18 cellular contexts compared by ENCODE assay signal in genomic region chr2:39851251-39851650, GRCh38.
DNase-seq lines count a peak whose midpoint lies in the region; ATAC-seq, FAIRE-seq and TF ChIP-seq lines count a peak whose summit lies in the region.
"Had no signal": no experiment of that assay in that cellular context is flagged by ENCODE, and none has a peak within 500 bp of the region (broad histone marks: within the 10 kb centered on the region; RNA-seq: fewer than 3 reads in every experiment).

No MANE protein-coding gene starts in this region.

- no peaks in the 10 kb centered on the region for H4K20me1 ChIP-seq in GM23338 (replicated peaks; ENCODE audit: insufficient read depth)
- no peaks in the 10 kb centered on the region for H4K20me1 ChIP-seq in keratinocyte (ENCODE audit: control insufficient read depth, extremely low read depth, insufficient read depth, low read length)

- TF ChIP-seq CTCF in AG10803 (conservative IDR thresholded peaks at IDR 0.05; ENCODE audit: low read length), result no peak
- no peak for TF ChIP-seq CTCF in GM23338 (conservative IDR thresholded peaks at IDR 0.05; ENCODE audit: low read depth in 2 of 2)
- no peak for TF ChIP-seq CTCF in keratinocyte (optimal IDR thresholded peaks at IDR 0.05 in 1 of 3, IDR thresholded peaks at IDR 0.05 in 1 of 3, conservative IDR thresholded peaks at IDR 0.05 in 1 of 3; ENCODE audit: extremely low read depth in 1 of 3, insufficient read depth in 2 of 3, low read length in 3 of 3)
- TF ChIP-seq CTCF in ascending aorta (IDR thresholded peaks at IDR 0.05), result no peak

- intact Hi-C loops in ascending aorta (cut with DNase I), result no loop called here

- ATAC-seq in GM23338 (no peak), HG03354 (IDR thresholded peaks at IDR 0.05; ENCODE audit: poor library complexity, severe bottlenecking, unreplicated experiment) (no peak)

- H3K4me1 ChIP-seq in GM23338 (ENCODE audit: insufficient read depth) (peaks cover 12% of the 10 kb centered on the region), keratinocyte (ENCODE audit: control insufficient read depth, extremely low read depth, insufficient read depth, low read length) (no peaks in the 10 kb centered on the region), ascending aorta (no peaks in the 10 kb centered on the region)

- no peaks in the 10 kb centered on the region for H3K9me3 Mint-ChIP-seq in GM23338
- H3K9me3 Mint-ChIP-seq: activated T-helper 2 cell treated with anti-CD3 and anti-CD28 coated beads, Interferon-gamma antibody, Interleukin-2, Interleukin-4, amounts not matched to agents 10 μg/mL and 5 μg/mL and 100 μg/mL, durations not matched to agents 14 hours and 24 hours and 36 hours had no signal

- peak; percentile 89 for DNase-seq in AG10803 (ENCODE audit: low read depth)
- DNase-seq in GM23338 (ENCODE audit: low spot score), result no peak
- peak; percentile 24 for DNase-seq in NCI-H146 treated with DMSO at 0.1 percent for 48 hours (lab: John Stamatoyannopoulos, UW; ENCODE audit: unreplicated experiment)
- DNase-seq in keratinocyte (ENCODE audit: low read depth, low spot score), result no peak
- DNase-seq in NCI-H1417 treated with DMSO at 0.1 percent for 48 hours (lab: John Stamatoyannopoulos, UW), result no peak
- DNase-seq in ascending aorta (ENCODE audit: low spot score in 2 of 2), result no peak
- no peak for DNase-seq in AG08396 (ENCODE audit: low spot score)
- DNase-seq: activated CD4-positive, alpha-beta T cell treated with anti-CD3 and anti-CD28 coated beads, Interleukin-2, amount 50 U/mL, for 1 hour; Karpas-422; NCI-H2171 treated with DMSO at 0.1 percent for 48 hours; PC-9; T-helper 1 cell had no signal

- H3F3A ChIP-seq in GM23338 (replicated peaks; ENCODE audit: low read depth), result no peaks in the 10 kb centered on the region

- peaks cover 21% of the 10 kb centered on the region; the same call in 2 of the 3 replicates for H3K4me1 Mint-ChIP-seq in GM23338

- H3K79me2 ChIP-seq in GM23338 (replicated peaks; ENCODE audit: insufficient read depth) (no peaks in the 10 kb centered on the region), keratinocyte (ENCODE audit: control insufficient read depth, insufficient read depth, low read length) (no peaks in the 10 kb centered on the region)

- no peak overlapping the region for H3K9ac ChIP-seq in keratinocyte (ENCODE audit: control insufficient read depth, extremely low read depth, insufficient read depth, low read length)

- H3K9me3 ChIP-seq in keratinocyte (ENCODE audit: control insufficient read depth, low read depth, low read length), result no peaks in the 10 kb centered on the region
- H3K9me3 ChIP-seq in ascending aorta, result no peaks in the 10 kb centered on the region
- H3K9me3 ChIP-seq: ovary had no signal

- H3K36me3 ChIP-seq in GM23338 (ENCODE audit: insufficient read depth) (no peaks in the 10 kb centered on the region), keratinocyte (ENCODE audit: control insufficient read depth in 2 of 2, extremely low read depth in 1 of 2, insufficient read depth in 2 of 2, low read length in 2 of 2) (no peaks in the 10 kb centered on the region), ascending aorta (no peaks in the 10 kb centered on the region)
- H3K36me3 ChIP-seq: cardiac muscle cell, ovary had no signal

- no peaks in the 10 kb centered on the region for H3K36me3 Mint-ChIP-seq in GM23338 (ENCODE audit: low read depth)

- no peak overlapping the region for H3K4me3 Mint-ChIP-seq in GM23338

- H3K9me1 ChIP-seq in keratinocyte (ENCODE audit: control insufficient read depth, extremely low read depth, insufficient read depth, low read length), result no peaks in the 10 kb centered on the region

- no peak overlapping the region for H3K27ac ChIP-seq in GM23338 (ENCODE audit: low read depth)
- H3K27ac ChIP-seq in keratinocyte (ENCODE audit: control insufficient read depth, insufficient read depth, low read length), result no peak overlapping the region
- no peak overlapping the region for H3K27ac ChIP-seq in ascending aorta
- H3K27ac ChIP-seq: cardiac muscle cell, ovary, PC-9 had no signal

- no peak for FAIRE-seq in keratinocyte (lab: Jason Lieb, UNC)
- FAIRE-seq: endothelial cell of umbilical vein had no signal

- H3K9me2 ChIP-seq in GM23338 (ENCODE audit: insufficient read depth), result no peaks in the 10 kb centered on the region

- H3K27me3 Mint-ChIP-seq in GM23338 (ENCODE audit: insufficient read depth, low read depth, poor library complexity), result peaks cover 2% of the 10 kb centered on the region

- H3K4me3 ChIP-seq in AG10803 (ENCODE audit: low read length) (no peak overlapping the region), GM23338 (no peak overlapping the region), keratinocyte (ENCODE audit: control insufficient read depth in 2 of 3, extremely low read depth in 1 of 3, insufficient read depth in 2 of 3, low read depth in 1 of 3, low read length in 3 of 3) (no peak overlapping the region), ascending aorta (no peak overlapping the region)
- H3K4me3 ChIP-seq: cardiac muscle cell, lung, ovary, PC-9 had no signal

- H3K4me2 ChIP-seq in GM23338 (0 out of 2 replicates have a peak overlapping the region, but pooled peaks have one; percentile 25), keratinocyte (ENCODE audit: control insufficient read depth, extremely low read depth, insufficient read depth, low read depth, low read length) (peak overlapping the region; percentile 13)
- H3K4me2 ChIP-seq: PC-9 had no signal

- H2AFZ ChIP-seq in GM23338 (peak overlapping the region; percentile 72), keratinocyte (ENCODE audit: control insufficient read depth, low read length) (no peak overlapping the region)
- H2AFZ ChIP-seq: PC-9 had no signal

- dilution Hi-C loops in keratinocyte (cut with MboI; ENCODE audit: extremely low pct_ligation_motif_present, low sequenced_read_pairs), result no loop called here

- H3K27ac Mint-ChIP-seq in GM23338, result no peak overlapping the region
- H3K27ac Mint-ChIP-seq: activated T-helper 2 cell treated with anti-CD3 and anti-CD28 coated beads, Interferon-gamma antibody, Interleukin-2, Interleukin-4, amounts not matched to agents 10 μg/mL and 5 μg/mL and 100 μg/mL, durations not matched to agents 14 hours and 24 hours and 36 hours had no signal

- H3K27me3 ChIP-seq in GM23338 (ENCODE audit: insufficient read depth) (no peaks in the 10 kb centered on the region), keratinocyte (ENCODE audit: control insufficient read depth, extremely low read depth, insufficient read depth, low read length) (no peaks in the 10 kb centered on the region), ascending aorta (no peaks in the 10 kb centered on the region)
- H3K27me3 ChIP-seq: cardiac muscle cell, ovary had no signal

TF ChIP-seq in GM23338, 12 proteins besides CTCF, POLR2A, EP300 and RAD21 (continues in another document):
- no peak for TF ChIP-seq STAT1 (IDR thresholded peaks at IDR 0.05; ENCODE audit: unreplicated experiment)
- no peak for TF ChIP-seq ZNF462 (CRISPR knock-in tag; IDR thresholded peaks at IDR 0.05)

Comparison
In these comparisons a context has a peak if more than half of its experiments do, and no peak if none do; other contexts are left out.
1. DNase-seq: peak in AG10803 (single experiment) and NCI-H146 treated with DMSO at 0.1 percent for 48 hours (single experiment); none in GM23338 (single experiment), keratinocyte (single experiment), NCI-H1417 treated with DMSO at 0.1 percent for 48 hours (single experiment), ascending aorta (0 of 2) and AG08396 (single experiment).